In genomic region chr5:139763584-139764249, GRCh38 we compare ENCODE assay signal across 14 cellular contexts. TPM values are rescaled to one million over a fixed set of nuclear protein-coding genes. Genes with fewer than 3 reads are reported as not detected.
DNase-seq lines count a peak whose midpoint lies in the region; ATAC-seq, FAIRE-seq and TF ChIP-seq lines count a peak whose summit lies in the region.
"Had no signal": no experiment of that assay in that cellular context is flagged by ENCODE, and none has a peak within 500 bp of the region (broad histone marks: within the 10 kb centered on the region; RNA-seq: fewer than 3 reads in every experiment).

No MANE protein-coding gene starts in this region.

- H3F3A ChIP-seq in smooth muscle cell (ENCODE audit: low read depth): no peaks in the 10 kb centered on the region

- H3K9me3 ChIP-seq in HUES48 (ENCODE audit: control insufficient read depth, insufficient read depth, low read length): no peaks in the 10 kb centered on the region
- H3K9me3 ChIP-seq in astrocyte (ENCODE audit: insufficient read depth, low read depth, low read length): no peaks in the 10 kb centered on the region
- H3K9me3 ChIP-seq in iPS-20b (ENCODE audit: insufficient read depth, low read depth, low read length): no peaks in the 10 kb centered on the region
- no peaks in the 10 kb centered on the region for H3K9me3 ChIP-seq in smooth muscle cell (replicated peaks; ENCODE audit: low read depth)
- H3K9me3 ChIP-seq: pancreas had no signal

- DNase-seq in astrocyte (ENCODE audit: low read depth): no peak
- DNase-seq in smooth muscle cell (lab: John Stamatoyannopoulos, UW; ENCODE audit: unreplicated experiment): no peak
- DNase-seq in NCI-H345 treated with DMSO at 0.1 percent for 48 hours (lab: John Stamatoyannopoulos, UW; ENCODE audit: unreplicated experiment): no peak
- DNase-seq in HUDEP-2 (lab: John Stamatoyannopoulos, UW; ENCODE audit: unreplicated experiment in 76 of 76): no peak
- DNase-seq: foreskin keratinocyte; HFFc6; stimulated activated naive CD8-positive, alpha-beta T cell treated with anti-CD3 and anti-CD28 coated beads, Interleukin-15, amount 100 ng/mL, for 72 hours had no signal

- H3K36me3 Mint-ChIP-seq in astrocyte (ENCODE audit: low read depth, unreplicated experiment): no peaks in the 10 kb centered on the region
- no peaks in the 10 kb centered on the region for H3K36me3 Mint-ChIP-seq in stimulated activated memory B cell treated with anti-CD40 and anti-IgM and Interleukin-4, amounts not matched to agents 10 μg/mL and 1 μg/mL and 100 μg/mL, for 72 hours
- H3K36me3 Mint-ChIP-seq: activated naive CD4-positive, alpha-beta T cell treated with anti-CD3 and anti-CD28 coated beads, Interleukin-2, amount 50 U/mL, for 24 hours had no signal

- WGBS in smooth muscle cell (ENCODE audit: low lambda C conversion rate): 59% methylated on average over 12 of the region's 12 CpGs

- H3K4me2 ChIP-seq in astrocyte (ENCODE audit: low read length): peak overlapping the region; percentile 59
- H3K4me2 ChIP-seq in smooth muscle cell: no peak overlapping the region

- H4K20me1 ChIP-seq in astrocyte (ENCODE audit: insufficient read depth, low read length) (no peaks in the 10 kb centered on the region), smooth muscle cell (ENCODE audit: low read depth) (no peaks in the 10 kb centered on the region)

- no peak overlapping the region for H2AFZ ChIP-seq in astrocyte (ENCODE audit: low read depth, low read length)
- no peak overlapping the region for H2AFZ ChIP-seq in smooth muscle cell (ENCODE audit: low read depth)

- ATAC-seq in stimulated activated memory B cell treated with anti-CD40 and anti-IgM and Interleukin-4, amounts not matched to agents 10 μg/mL and 1 μg/mL and 100 μg/mL, for 72 hours: peak; percentile 2
- ATAC-seq: activated CD4-positive, CD25-positive, alpha-beta regulatory T cell treated with anti-CD3 and anti-CD28 coated beads, Interleukin-2, amount 50 U/mL, for 24 hours; foreskin keratinocyte; pancreas; stimulated activated naive CD8-positive, alpha-beta T cell treated with anti-CD3 and anti-CD28 coated beads, Interleukin-15, amount 100 ng/mL, for 72 hours had no signal

- H3K27ac ChIP-seq in HUES48 (ENCODE audit: low read depth, low read length): no peak overlapping the region
- H3K27ac ChIP-seq in astrocyte (ENCODE audit: low read depth, low read length): no peak overlapping the region
- no peak overlapping the region for H3K27ac ChIP-seq in iPS-20b (ENCODE audit: low read length)
- H3K27ac ChIP-seq in smooth muscle cell (ENCODE audit: low read depth): no peak overlapping the region
- H3K27ac ChIP-seq: foreskin keratinocyte, pancreas had no signal

- no peaks in the 10 kb centered on the region for H3K36me3 ChIP-seq in HUES48 (ENCODE audit: control insufficient read depth, insufficient read depth, low read length)
- H3K36me3 ChIP-seq in astrocyte (ENCODE audit: insufficient read depth, low read length): no peaks in the 10 kb centered on the region
- no peaks in the 10 kb centered on the region for H3K36me3 ChIP-seq in iPS-20b (ENCODE audit: insufficient read depth, low read depth, low read length)
- H3K36me3 ChIP-seq in smooth muscle cell (ENCODE audit: low read depth): no peaks in the 10 kb centered on the region
- H3K36me3 ChIP-seq: pancreas had no signal

- no peaks in the 10 kb centered on the region for H3K9me3 Mint-ChIP-seq in astrocyte (ENCODE audit: unreplicated experiment)
- H3K9me3 Mint-ChIP-seq in stimulated activated memory B cell treated with anti-CD40 and anti-IgM and Interleukin-4, amounts not matched to agents 10 μg/mL and 1 μg/mL and 100 μg/mL, for 72 hours: no peaks in the 10 kb centered on the region
- H3K9me3 Mint-ChIP-seq: activated naive CD4-positive, alpha-beta T cell treated with anti-CD3 and anti-CD28 coated beads, Interleukin-2, amount 50 U/mL, for 24 hours; HFFc6; stimulated activated naive CD8-positive, alpha-beta T cell treated with anti-CD3 and anti-CD28 coated beads, Interleukin-15, amount 100 ng/mL, for 72 hours had no signal

- H3K79me2 ChIP-seq in astrocyte (ENCODE audit: insufficient read depth, low read length): no peaks in the 10 kb centered on the region
- H3K79me2 ChIP-seq in smooth muscle cell (ENCODE audit: low read depth): no peaks in the 10 kb centered on the region

- peaks cover 22% of the 10 kb centered on the region for H3K4me1 Mint-ChIP-seq in astrocyte (ENCODE audit: low read depth, unreplicated experiment)
- peaks cover 45% of the 10 kb centered on the region for H3K4me1 Mint-ChIP-seq in stimulated activated memory B cell treated with anti-CD40 and anti-IgM and Interleukin-4, amounts not matched to agents 10 μg/mL and 1 μg/mL and 100 μg/mL, for 72 hours

- H3K4me3 Mint-ChIP-seq in astrocyte (ENCODE audit: unreplicated experiment): peak overlapping the region; percentile 47
- H3K4me3 Mint-ChIP-seq in stimulated activated memory B cell treated with anti-CD40 and anti-IgM and Interleukin-4, amounts not matched to agents 10 μg/mL and 1 μg/mL and 100 μg/mL, for 72 hours: peak overlapping the region; percentile 49
- H3K4me3 Mint-ChIP-seq: activated naive CD4-positive, alpha-beta T cell treated with anti-CD3 and anti-CD28 coated beads, Interleukin-2, amount 50 U/mL, for 24 hours; HFFc6; stimulated activated naive CD8-positive, alpha-beta T cell treated with anti-CD3 and anti-CD28 coated beads, Interleukin-15, amount 100 ng/mL, for 72 hours had no signal

- H3K4me3 ChIP-seq in HUES48 (ENCODE audit: low read depth, low read length) (0 out of 2 replicates have a peak overlapping the region, but pooled peaks have one; percentile 21), astrocyte (ENCODE audit: insufficient read depth, low read depth, low read length) (no peak overlapping the region), iPS-20b (ENCODE audit: low read length) (peak overlapping the region; percentile 37; the same call in 1 of the 2 replicates), smooth muscle cell (no peak overlapping the region)
- H3K4me3 ChIP-seq: pancreas had no signal

- H3K27me3 ChIP-seq in HUES48 (ENCODE audit: control insufficient read depth, insufficient read depth, low read length) (peaks cover 61% of the 10 kb centered on the region), astrocyte (ENCODE audit: insufficient read depth, low read length) (peaks cover 3% of the 10 kb centered on the region), iPS-20b (ENCODE audit: insufficient read depth, low read length) (peaks cover 61% of the 10 kb centered on the region), smooth muscle cell (ENCODE audit: low read depth) (peaks cover 9% of the 10 kb centered on the region)
- H3K27me3 ChIP-seq: pancreas had no signal

- TF ChIP-seq CTCF in astrocyte (IDR thresholded peaks at IDR 0.05; ENCODE audit: insufficient read depth, low read depth, low read length) (no peak), smooth muscle cell (IDR thresholded peaks at IDR 0.05; ENCODE audit: borderline replicate concordance, insufficient read depth, poor library complexity, severe bottlenecking) (no peak)

- H3K9ac ChIP-seq in HUES48 (ENCODE audit: low read depth, low read length): no peak overlapping the region
- H3K9ac ChIP-seq in astrocyte (ENCODE audit: low read length): no peak overlapping the region
- no peak overlapping the region for H3K9ac ChIP-seq in iPS-20b (ENCODE audit: low read depth, low read length)
- H3K9ac ChIP-seq in smooth muscle cell (ENCODE audit: low read depth): no peak overlapping the region

- H3K27me3 Mint-ChIP-seq in astrocyte (ENCODE audit: low read depth, unreplicated experiment): peaks cover 19% of the 10 kb centered on the region
- H3K27me3 Mint-ChIP-seq in stimulated activated memory B cell treated with anti-CD40 and anti-IgM and Interleukin-4, amounts not matched to agents 10 μg/mL and 1 μg/mL and 100 μg/mL, for 72 hours: peaks cover 22% of the 10 kb centered on the region

- peaks cover 17% of the 10 kb centered on the region for H3K4me1 ChIP-seq in HUES48 (ENCODE audit: control insufficient read depth, insufficient read depth, low read length)
- peaks cover 12% of the 10 kb centered on the region for H3K4me1 ChIP-seq in astrocyte (ENCODE audit: insufficient read depth, low read length)
- peaks cover 17% of the 10 kb centered on the region; the same call in 1 of the 2 replicates for H3K4me1 ChIP-seq in iPS-20b (ENCODE audit: insufficient read depth, low read length)
- peaks cover 17% of the 10 kb centered on the region for H3K4me1 ChIP-seq in smooth muscle cell (ENCODE audit: low read depth)
- H3K4me1 ChIP-seq: foreskin keratinocyte had no signal

- H3K27ac Mint-ChIP-seq in astrocyte (ENCODE audit: unreplicated experiment): no peak overlapping the region
- H3K27ac Mint-ChIP-seq in stimulated activated memory B cell treated with anti-CD40 and anti-IgM and Interleukin-4, amounts not matched to agents 10 μg/mL and 1 μg/mL and 100 μg/mL, for 72 hours: peak overlapping the region; percentile 11
- H3K27ac Mint-ChIP-seq: activated naive CD4-positive, alpha-beta T cell treated with anti-CD3 and anti-CD28 coated beads, Interleukin-2, amount 50 U/mL, for 24 hours; HFFc6; stimulated activated naive CD8-positive, alpha-beta T cell treated with anti-CD3 and anti-CD28 coated beads, Interleukin-15, amount 100 ng/mL, for 72 hours had no signal

- no peak for FAIRE-seq in astrocyte (lab: Jason Lieb, UNC)
- FAIRE-seq: endometrium, pancreas had no signal

RNA-seq across cellular contexts. Expression of gene PSD2, which starts 31.9 kb away (rescaled TPM):
- 0.25 and 0.31 TPM in 2 replicates for total RNA-seq in astrocyte
- 0.72 and 0.81 TPM in 2 replicates for total RNA-seq in smooth muscle cell
- 0.43 and 0.54 TPM in 2 replicates for polyA plus RNA-seq in smooth muscle cell
- total RNA-seq: foreskin keratinocyte had no signal
- polyA plus RNA-seq: foreskin keratinocyte had no signal

Comparison
In these comparisons a context has a peak if more than half of its experiments do, and no peak if none do; other contexts are left out.
1. H3K4me3 ChIP-seq: peak in HUES48 (single experiment) and iPS-20b (single experiment); none in astrocyte (single experiment) and smooth muscle cell (single experiment).